ENCODE assay signal across 8 cellular contexts in genomic region chr14:32657081-32657480, GRCh38.
DNase-seq lines count a peak whose midpoint lies in the region; TF ChIP-seq lines count a peak whose summit lies in the region.

No MANE protein-coding gene starts in this region.

- POLR2A ChIA-PET in PC-9 (lab: Charles Lee; ENCODE audit: unreplicated experiment), result no interaction called here
- POLR2A ChIA-PET in CD4-positive, alpha-beta memory T cell (lab: Charles Lee; ENCODE audit: partially characterized antibody), result no interaction called here

- CTCF ChIA-PET in PC-9 (lab: Charles Lee), result no interaction called here
- CTCF ChIA-PET in CD4-positive, alpha-beta memory T cell (lab: Charles Lee; ENCODE audit: partially characterized antibody), result no interaction called here

- H2BK5ac ChIP-seq in neuronal stem cell (ENCODE audit: low read length), result no peak overlapping the region

- no peaks in the 10 kb centered on the region for H3K36me3 Mint-ChIP-seq in CD4-positive, alpha-beta memory T cell

- H3K23ac ChIP-seq in neuronal stem cell (ENCODE audit: low read depth, low read length, poor library complexity), result no peak overlapping the region

- no peaks in the 10 kb centered on the region for H3K9me2 ChIP-seq in PC-9 (ENCODE audit: insufficient read depth)

- no peak overlapping the region for H2AK5ac ChIP-seq in neuronal stem cell (ENCODE audit: low read depth, low read length)

- H3F3A ChIP-seq in PC-9 (ENCODE audit: insufficient read depth, low read depth), result no peaks in the 10 kb centered on the region

- no peak overlapping the region for H2BK15ac ChIP-seq in neuronal stem cell (ENCODE audit: low read length)

- H3K4me2 ChIP-seq in neuronal stem cell (ENCODE audit: insufficient read depth, low read length, poor library complexity, severe bottlenecking), result no peak overlapping the region
- H3K4me2 ChIP-seq in PC-9, result no peak overlapping the region

- H3K4ac ChIP-seq in neuronal stem cell (ENCODE audit: low read length), result no peak overlapping the region

- H3K9me3 ChIP-seq in colonic mucosa, result no peaks in the 10 kb centered on the region
- H3K9me3 ChIP-seq in neuronal stem cell (replicated peaks in 1 of 2; ENCODE audit: control insufficient read depth in 2 of 2, insufficient read depth in 1 of 2, low read depth in 1 of 2, low read length in 2 of 2), result no peaks in the 10 kb centered on the region
- no peaks in the 10 kb centered on the region for H3K9me3 ChIP-seq in PC-9 (ENCODE audit: insufficient read depth, low read depth)
- H3K9me3 ChIP-seq in CD4-positive, alpha-beta memory T cell (ENCODE audit: control insufficient read depth in 1 of 2, low read length in 2 of 2), result no peaks in the 10 kb centered on the region

- no peak overlapping the region for H3K18ac ChIP-seq in neuronal stem cell (ENCODE audit: low read length)

- no TSS peak for BruUV-seq in PC-9 (replicated peaks; lab: Mats Ljungman, UMichigan)

- no peak for TF ChIP-seq CTCF in HL-60 (IDR thresholded peaks at IDR 0.05; ENCODE audit: insufficient read depth, low read length)
- no peak for TF ChIP-seq CTCF in colonic mucosa (IDR thresholded peaks at IDR 0.05)
- TF ChIP-seq CTCF in PC-9 (conservative IDR thresholded peaks at IDR 0.05), result no peak

- peaks cover 0 to 4% (median 0%) of the 10 kb centered on the region in 8 donors for H3K9me3 Mint-ChIP-seq in CD4-positive, alpha-beta memory T cell

- H3K4me1 ChIP-seq in colonic mucosa, result no peaks in the 10 kb centered on the region
- no peaks in the 10 kb centered on the region for H3K4me1 ChIP-seq in neuronal stem cell (ENCODE audit: control insufficient read depth in 2 of 2, insufficient read depth in 1 of 2, low read depth in 1 of 2, low read length in 2 of 2)
- no peaks in the 10 kb centered on the region for H3K4me1 ChIP-seq in PC-9 (replicated peaks; ENCODE audit: insufficient read depth)
- H3K4me1 ChIP-seq in CD4-positive, alpha-beta memory T cell (ENCODE audit: insufficient read depth, low read length), result no peaks in the 10 kb centered on the region

- H4K91ac ChIP-seq in neuronal stem cell (ENCODE audit: low read depth, low read length, poor library complexity), result no peak overlapping the region

- no peak overlapping the region for H2BK120ac ChIP-seq in neuronal stem cell (ENCODE audit: low read depth, low read length)

- no peaks in the 10 kb centered on the region for H3K27me3 ChIP-seq in HL-60 (ENCODE audit: insufficient read depth, poor library complexity, severe bottlenecking)
- no peaks in the 10 kb centered on the region for H3K27me3 ChIP-seq in colonic mucosa
- no peaks in the 10 kb centered on the region for H3K27me3 ChIP-seq in neuronal stem cell (ENCODE audit: control insufficient read depth in 3 of 3, insufficient read depth in 3 of 3, low read depth in 1 of 3, low read length in 3 of 3)
- no peaks in the 10 kb centered on the region for H3K27me3 ChIP-seq in PC-9 (ENCODE audit: insufficient read depth, low read depth)
- H3K27me3 ChIP-seq in CD4-positive, alpha-beta memory T cell (ENCODE audit: insufficient read depth, low read length), result no peaks in the 10 kb centered on the region

- peak overlapping the region; percentile 59 for H2AFZ ChIP-seq in neuronal stem cell (ENCODE audit: low read length)
- no peak overlapping the region for H2AFZ ChIP-seq in PC-9

- H3K36me3 ChIP-seq in colonic mucosa (no peaks in the 10 kb centered on the region), neuronal stem cell (replicated peaks in 1 of 2; ENCODE audit: control insufficient read depth in 2 of 2, insufficient read depth in 2 of 2, low read length in 2 of 2) (no peaks in the 10 kb centered on the region), PC-9 (ENCODE audit: low read depth) (no peaks in the 10 kb centered on the region)
- H3K36me3 ChIP-seq in CD4-positive, alpha-beta memory T cell (ENCODE audit: insufficient read depth, low read length), result no peaks in the 10 kb centered on the region

- no peak overlapping the region for H4K8ac ChIP-seq in neuronal stem cell (ENCODE audit: low read depth, low read length)

- H3K9ac ChIP-seq in colonic mucosa (ENCODE audit: low read depth in 2 of 2, low read length in 2 of 2) (no peak overlapping the region), neuronal stem cell (ENCODE audit: low read depth, low read length, poor library complexity) (no peak overlapping the region)

- no peak overlapping the region for H3K14ac ChIP-seq in neuronal stem cell (ENCODE audit: low read length)

- no peaks in the 10 kb centered on the region for H3K4me1 Mint-ChIP-seq in CD4-positive, alpha-beta memory T cell

- no peaks in the 10 kb centered on the region for H3K27me3 Mint-ChIP-seq in CD4-positive, alpha-beta memory T cell

- intact Hi-C loops in colonic mucosa (cut with DNase I), result no loop called here
- intact Hi-C loops in PC-9 (cut with micrococcal nuclease; ENCODE audit: unreplicated experiment), result no loop called here
- intact Hi-C loops in CD4-positive, alpha-beta memory T cell (cut with micrococcal nuclease), result no loop called here

- H2BK12ac ChIP-seq in neuronal stem cell (ENCODE audit: low read length), result no peak overlapping the region

- WGBS in neuronal stem cell (ENCODE audit: extremely low coverage in 2 of 2, insufficient read length in 2 of 2, insufficient replicate concordance in 1 of 2), 2 donors, result no CpG with 5 or more reads among the region's 4 CpGs

- no peak overlapping the region for H3K27ac ChIP-seq in HL-60 (replicated peaks)
- H3K27ac ChIP-seq in colonic mucosa, result no peak overlapping the region
- no peak overlapping the region for H3K27ac ChIP-seq in neuronal stem cell (replicated peaks; ENCODE audit: low read length)
- no peak overlapping the region for H3K27ac ChIP-seq in PC-9
- H3K27ac ChIP-seq in CD4-positive, alpha-beta memory T cell (ENCODE audit: low read depth, low read length), result no peak overlapping the region

- DNase-seq in EL, result peak; percentile 43
- DNase-seq in HL-60 (ENCODE audit: low read depth in 1 of 2, low spot score in 1 of 2), result peak; percentile 20 to 82
- peak; percentile 21 for DNase-seq in colonic mucosa
- DNase-seq in neuronal stem cell (ENCODE audit: low spot score), result no peak
- DNase-seq in stimulated activated CD4-positive, alpha-beta T cell treated with anti-CD3 and anti-CD28 coated beads, Interleukin-4, amount 100 ng/mL, for 4 hours, result no peak
- no peak for DNase-seq in NK-92 treated with Interleukin-12 subunit alpha and Interleukin-12 subunit beta, amount 100 ng/mL, for 24 hours (lab: John Stamatoyannopoulos, UW)
- DNase-seq in PC-9, result no peak
- no peak for DNase-seq in CD4-positive, alpha-beta memory T cell

- H3K4me3 ChIP-seq in HL-60 (replicated peaks; ENCODE audit: insufficient read depth, low read length) (no peak overlapping the region), colonic mucosa (no peak overlapping the region), neuronal stem cell (ENCODE audit: low read length in 2 of 2) (no peak overlapping the region), PC-9 (no peak overlapping the region)
- H3K4me3 ChIP-seq in CD4-positive, alpha-beta memory T cell (ENCODE audit: low read length in 2 of 2), result no peak overlapping the region

- no peak overlapping the region for H3K4me3 Mint-ChIP-seq in CD4-positive, alpha-beta memory T cell

- H3K79me2 ChIP-seq in PC-9 (ENCODE audit: low read depth), result no peaks in the 10 kb centered on the region

- H3K27ac Mint-ChIP-seq in CD4-positive, alpha-beta memory T cell, result no peak overlapping the region

- H3K79me1 ChIP-seq in neuronal stem cell (ENCODE audit: low read depth, low read length), result no peaks in the 10 kb centered on the region

- H4K20me1 ChIP-seq in PC-9 (ENCODE audit: insufficient read depth), result no peaks in the 10 kb centered on the region

Comparison
In these comparisons a context has a peak if more than half of its experiments do, and no peak if none do; other contexts are left out.
1. DNase-seq: peak in EL (single experiment), HL-60 (2 of 2) and colonic mucosa (single experiment); none in neuronal stem cell (single experiment), stimulated activated CD4-positive, alpha-beta T cell treated with anti-CD3 and anti-CD28 coated beads, Interleukin-4, amount 100 ng/mL, for 4 hours (0 of 2), NK-92 treated with Interleukin-12 subunit alpha and Interleukin-12 subunit beta, amount 100 ng/mL, for 24 hours (single experiment), PC-9 (0 of 2) and CD4-positive, alpha-beta memory T cell (0 of 5).